Comparison of ENCODE assay signal across 7 cellular contexts in genomic region chr5:108748354-108749129, GRCh38. TPM values are rescaled to one million over a fixed set of nuclear protein-coding genes. Genes with fewer than 3 reads are reported as not detected.
DNase-seq lines count a peak whose midpoint lies in the region; ATAC-seq and TF ChIP-seq lines count a peak whose summit lies in the region.

No MANE protein-coding gene starts in this region.

- no peaks in the 10 kb centered on the region for H3K9me2 ChIP-seq in hepatocyte (replicated peaks; ENCODE audit: insufficient read depth)

- no peaks in the 10 kb centered on the region for H4K20me1 ChIP-seq in hepatocyte (ENCODE audit: insufficient read depth, poor library complexity, severe bottlenecking)

- peak overlapping the region; percentile 97 for H3K27ac ChIP-seq in hepatocyte

- H3K9me3 ChIP-seq in hepatocyte (ENCODE audit: low read depth) = no peaks in the 10 kb centered on the region

- peak overlapping the region; percentile 86 for H3K4me2 ChIP-seq in hepatocyte

- 2% methylated on average over 44 of the region's 72 CpGs for WGBS in hepatocyte (ENCODE audit: low lambda C conversion rate, missing lambda C conversion rate)

- H3K4me1 ChIP-seq in hepatocyte (ENCODE audit: insufficient read depth) = no peaks in the 10 kb centered on the region

- H3K4me3 ChIP-seq in hepatocyte = peak overlapping the region; percentile 60

- H2AFZ ChIP-seq in hepatocyte = peak overlapping the region; percentile 60

- ATAC-seq in GM18499 (IDR thresholded peaks at IDR 0.05; ENCODE audit: insufficient read depth, unreplicated experiment) (peak; percentile 94), HG02938 (IDR thresholded peaks at IDR 0.05; ENCODE audit: unreplicated experiment) (peak; percentile 97)

- no peaks in the 10 kb centered on the region for H3K36me3 ChIP-seq in hepatocyte (replicated peaks; ENCODE audit: insufficient read depth, low read depth)

- DNase-seq in NCI-H1694 treated with DMSO at 0.1 percent for 48 hours (lab: John Stamatoyannopoulos, UW) (peak; percentile 94), T-helper 9 cell (peak; percentile 95), astrocyte of the hippocampus (ENCODE audit: low read depth, low spot score) (peak; percentile 100), hepatocyte (ENCODE audit: low spot score) (peak; percentile 99), renal cortical epithelial cell (ENCODE audit: low read depth) (peak; percentile 96)

- no peaks in the 10 kb centered on the region for H3K27me3 ChIP-seq in hepatocyte

- H3K79me2 ChIP-seq in hepatocyte = peaks cover 34% of the 10 kb centered on the region

- peak; percentile 26 for TF ChIP-seq CTCF in hepatocyte (IDR thresholded peaks at IDR 0.05; ENCODE audit: poor library complexity)

RNA-seq across cellular contexts. Expression of gene FER, which starts 0.8 kb away (rescaled TPM):
- 18.9 and 29.4 TPM in 2 replicates for total RNA-seq in hepatocyte
- 10.6 and 11.1 TPM in 2 replicates for polyA plus RNA-seq in hepatocyte
- 35.1 and 56.4 TPM in 2 replicates for total RNA-seq in renal cortical epithelial cell

Comparison
In these comparisons a context has a peak if more than half of its experiments do, and no peak if none do; other contexts are left out.
1. Peak in every context shown above with its lines: DNase-seq, ATAC-seq, H3K4me3 ChIP-seq and H3K27ac ChIP-seq.